Comparison of ENCODE assay signal across 13 cellular contexts in genomic region chr19:42276821-42277220, GRCh38. TPM values are rescaled to one million over a fixed set of nuclear protein-coding genes. Genes with fewer than 3 reads are reported as not detected.
DNase-seq lines count a peak whose midpoint lies in the region; ATAC-seq and TF ChIP-seq lines count a peak whose summit lies in the region.
"Had no signal": no experiment of that assay in that cellular context is flagged by ENCODE, and none has a peak within 500 bp of the region (broad histone marks: within the 10 kb centered on the region; RNA-seq: fewer than 3 reads in every experiment).

No MANE protein-coding gene starts in this region.

- H3K27me3 Mint-ChIP-seq in activated T-cell treated with anti-CD3 and anti-CD28 coated beads, Interleukin-2, amount 50 U/mL, for 24 hours, result no peaks in the 10 kb centered on the region
- no peaks in the 10 kb centered on the region for H3K27me3 Mint-ChIP-seq in stimulated activated naive CD8-positive, alpha-beta T cell treated with anti-CD3 and anti-CD28 coated beads, Interleukin-15, Interleukin-2, amounts not matched to agents 100 ng/mL and 50 ng/mL, for 24 hours
- H3K27me3 Mint-ChIP-seq in natural killer cell (ENCODE audit: low read depth in 2 of 2), result no peaks in the 10 kb centered on the region
- H3K27me3 Mint-ChIP-seq: effector memory CD8-positive, alpha-beta T cell; progenitor cell of endocrine pancreas had no signal

- peaks cover 51% of the 10 kb centered on the region for H3K4me1 Mint-ChIP-seq in activated T-cell treated with anti-CD3 and anti-CD28 coated beads, Interleukin-2, amount 50 U/mL, for 24 hours (ENCODE audit: low read depth)
- peaks cover 45% of the 10 kb centered on the region for H3K4me1 Mint-ChIP-seq in stimulated activated naive CD8-positive, alpha-beta T cell treated with anti-CD3 and anti-CD28 coated beads, Interleukin-15, Interleukin-2, amounts not matched to agents 100 ng/mL and 50 ng/mL, for 24 hours (ENCODE audit: low read depth)
- H3K4me1 Mint-ChIP-seq in natural killer cell, result peaks cover 34 to 37% of the 10 kb centered on the region in 2 donors

- ATAC-seq in natural killer cell, result no peak
- ATAC-seq: effector memory CD8-positive, alpha-beta T cell had no signal

- no peak for TF ChIP-seq CTCF in natural killer cell (IDR thresholded peaks at IDR 0.05)

- intact Hi-C loops in natural killer cell (cut with micrococcal nuclease), result no loop called here

- H3K9me3 Mint-ChIP-seq in activated T-cell treated with anti-CD3 and anti-CD28 coated beads, Interleukin-2, amount 50 U/mL, for 24 hours, result no peaks in the 10 kb centered on the region
- H3K9me3 Mint-ChIP-seq in stimulated activated naive CD8-positive, alpha-beta T cell treated with anti-CD3 and anti-CD28 coated beads, Interleukin-15, Interleukin-2, amounts not matched to agents 100 ng/mL and 50 ng/mL, for 24 hours, result no peaks in the 10 kb centered on the region
- H3K9me3 Mint-ChIP-seq in natural killer cell, result no peaks in the 10 kb centered on the region
- H3K9me3 Mint-ChIP-seq: effector memory CD8-positive, alpha-beta T cell; immature natural killer cell had no signal

- DNase-seq in activated T-cell treated with anti-CD3 and anti-CD28 coated beads, Interleukin-2, amount 50 U/mL, for 24 hours, result no peak
- DNase-seq in activated T-cell treated with anti-CD3 and anti-CD28 coated beads for 4 hours, result no peak
- DNase-seq in RPMI7951 (ENCODE audit: low read depth), result peak; percentile 73
- DNase-seq in epithelial cell of prostate (ENCODE audit: low read depth, low spot score), result no peak
- DNase-seq in natural killer cell, result no peak
- no peak for DNase-seq in activated gamma-delta T cell treated with Interleukin-2 at 50 U/mL for 16 hours
- DNase-seq in islet precursor cell, result no peak
- DNase-seq: effector memory CD8-positive, alpha-beta T cell; GDM1; immature natural killer cell; NCI-H774 had no signal

- peaks cover 47% of the 10 kb centered on the region for H3K36me3 Mint-ChIP-seq in activated T-cell treated with anti-CD3 and anti-CD28 coated beads, Interleukin-2, amount 50 U/mL, for 24 hours (ENCODE audit: low read depth)
- peaks cover 18% of the 10 kb centered on the region for H3K36me3 Mint-ChIP-seq in stimulated activated naive CD8-positive, alpha-beta T cell treated with anti-CD3 and anti-CD28 coated beads, Interleukin-15, Interleukin-2, amounts not matched to agents 100 ng/mL and 50 ng/mL, for 24 hours (ENCODE audit: low read depth)
- H3K36me3 Mint-ChIP-seq in natural killer cell, result no peaks in the 10 kb centered on the region

- H3K4me3 Mint-ChIP-seq in activated T-cell treated with anti-CD3 and anti-CD28 coated beads, Interleukin-2, amount 50 U/mL, for 24 hours, result no peak overlapping the region
- peak overlapping the region; percentile 28 for H3K4me3 Mint-ChIP-seq in stimulated activated naive CD8-positive, alpha-beta T cell treated with anti-CD3 and anti-CD28 coated beads, Interleukin-15, Interleukin-2, amounts not matched to agents 100 ng/mL and 50 ng/mL, for 24 hours
- no peak overlapping the region for H3K4me3 Mint-ChIP-seq in natural killer cell

- H3K27ac ChIP-seq in epithelial cell of prostate, result peak overlapping the region; percentile 86

- H3K27ac Mint-ChIP-seq in activated T-cell treated with anti-CD3 and anti-CD28 coated beads, Interleukin-2, amount 50 U/mL, for 24 hours, result peak overlapping the region; percentile 75
- peak overlapping the region; percentile 31 for H3K27ac Mint-ChIP-seq in stimulated activated naive CD8-positive, alpha-beta T cell treated with anti-CD3 and anti-CD28 coated beads, Interleukin-15, Interleukin-2, amounts not matched to agents 100 ng/mL and 50 ng/mL, for 24 hours
- H3K27ac Mint-ChIP-seq in natural killer cell, result no peak overlapping the region

RNA-seq across cellular contexts. Expression of gene CIC, which starts 7.8 kb away (rescaled TPM):
- 12.9 and 14.6 TPM in 2 replicates for total RNA-seq in RPMI7951 (2014; rRNA removed; shearing (Covaris generic))
- 100 to 1,000 TPM in 2 of 3 donors, 10 to 100 TPM in 1; 95.4 to 121 (median 108) TPM for total RNA-seq in natural killer cell

RNA-seq across cellular contexts. Expression of gene ERF, which starts 21.9 kb away (rescaled TPM):
- total RNA-seq in RPMI7951 (2014; rRNA removed; shearing (Covaris generic)), result 31.6 and 40.1 TPM in 2 replicates
- total RNA-seq in natural killer cell, result 100 to 1,000 TPM in 1 of 3 donors, 10 to 100 TPM in 2; 58.3 to 115 (median 75.6) TPM

RNA-seq across cellular contexts. Expression of gene PRR19, which starts 25.1 kb away (rescaled TPM):
- total RNA-seq in RPMI7951 (2014; rRNA removed; shearing (Covaris generic)), result 1.8 and 2.9 TPM in 2 replicates
- total RNA-seq in natural killer cell, result not detected

RNA-seq across cellular contexts. Expression of gene PAFAH1B3, which starts 25.6 kb away (rescaled TPM):
- 108 and 147 TPM in 2 replicates for total RNA-seq in RPMI7951 (2014; rRNA removed; shearing (Covaris generic))
- 1 to 10 TPM; 6.1 to 8.9 (median 7.9) TPM for total RNA-seq in natural killer cell

RNA-seq across cellular contexts. Expression of gene GSK3A, which starts 34.4 kb away (rescaled TPM):
- total RNA-seq in RPMI7951 (2014; rRNA removed; shearing (Covaris generic)), result 26.7 and 30.2 TPM in 2 replicates
- 10 to 100 TPM; 42.5 to 52.1 (median 44.1) TPM for total RNA-seq in natural killer cell

Comparison
In these comparisons a context has a peak if more than half of its experiments do, and no peak if none do; other contexts are left out.
1. H3K27ac Mint-ChIP-seq: peak in activated T-cell treated with anti-CD3 and anti-CD28 coated beads, Interleukin-2, amount 50 U/mL, for 24 hours (single experiment) and stimulated activated naive CD8-positive, alpha-beta T cell treated with anti-CD3 and anti-CD28 coated beads, Interleukin-15, Interleukin-2, amounts not matched to agents 100 ng/mL and 50 ng/mL, for 24 hours (single experiment); none in natural killer cell (0 of 2).